Comparison of ENCODE assay signal across 1 cellular context in genomic region chr14:68379510-68380303, GRCh38.
A peak's percentile ranks its signal among the peaks of the same experiment; 100 is the strongest.
TF ChIP-seq lines count a peak whose summit lies in the region.

No MANE protein-coding gene starts in this region.

TF ChIP-seq in GM12878, 131 proteins besides CTCF, POLR2A, EP300 and RAD21 (continued from another document):
- TF ChIP-seq IRF5 (IDR thresholded peaks at IDR 0.05; ENCODE audit: borderline replicate concordance): no peak
- TF ChIP-seq MEF2B (IDR thresholded peaks at IDR 0.05; ENCODE audit: partially characterized antibody, poor library complexity, severe bottlenecking): peak; percentile 55
- no peak for TF ChIP-seq KLF5 (IDR thresholded peaks at IDR 0.05; ENCODE audit: partially characterized antibody)
- 0 out of 2 replicates have a peak, but pooled peaks have one; percentile 5 for TF ChIP-seq BCL11A (IDR thresholded peaks at IDR 0.05; ENCODE audit: low read depth, low read length)
- 0 out of 2 replicates have a peak, but pooled peaks have one; percentile 6 for TF ChIP-seq SPI1 (IDR thresholded peaks at IDR 0.05; ENCODE audit: borderline replicate concordance, insufficient read depth, low read depth, low read length)
- TF ChIP-seq ZBTB33 (IDR thresholded peaks at IDR 0.05): no peak
- no peak for TF ChIP-seq CHD4 (IDR thresholded peaks at IDR 0.05)
- no peak for TF ChIP-seq ATF3 (IDR thresholded peaks at IDR 0.05; ENCODE audit: borderline replicate concordance, extremely low read depth, low read depth, low read length)
- TF ChIP-seq IKZF1 (conservative IDR thresholded peaks at IDR 0.05): no peak; the same call in 1 of the 2 replicates
- no peak for TF ChIP-seq TCF12 (IDR thresholded peaks at IDR 0.05; ENCODE audit: low read depth, low read length)
- no peak for TF ChIP-seq MYC (IDR thresholded peaks at IDR 0.05; ENCODE audit: insufficient read depth, insufficient read length, insufficient replicate concordance, low read length, severe bottlenecking)
- TF ChIP-seq EGR1 (IDR thresholded peaks at IDR 0.05; ENCODE audit: borderline replicate concordance in 1 of 2, low read depth in 2 of 2, low read length in 2 of 2): no peak
- no peak for TF ChIP-seq CEBPB (IDR thresholded peaks at IDR 0.05; ENCODE audit: borderline replicate concordance in 1 of 2, low read depth in 2 of 2, low read length in 2 of 2)
- no peak for TF ChIP-seq E2F8 (IDR thresholded peaks at IDR 0.05; ENCODE audit: low read depth, partially characterized antibody)
- TF ChIP-seq MEF2A (IDR thresholded peaks at IDR 0.05; ENCODE audit: insufficient read depth, low read depth, low read length): no peak
- TF ChIP-seq ATF2 (IDR thresholded peaks at IDR 0.05; ENCODE audit: low read length): no peak
- TF ChIP-seq IKZF2 (IDR thresholded peaks at IDR 0.05): no peak; a peak in 1 of 4 replicates
- TF ChIP-seq CHD2 (IDR thresholded peaks at IDR 0.05; ENCODE audit: borderline replicate concordance, low read depth, low read length): 0 out of 2 replicates have a peak, but pooled peaks have one; percentile 29
- peak; percentile 9 for TF ChIP-seq DPF2 (IDR thresholded peaks at IDR 0.05)
- TF ChIP-seq POU2F2 (IDR thresholded peaks at IDR 0.05; ENCODE audit: borderline replicate concordance, low read depth, low read length): no peak
- TF ChIP-seq RAD51 (IDR thresholded peaks at IDR 0.05): no peak; the same call in 1 of the 2 replicates
- TF ChIP-seq BRCA1 (IDR thresholded peaks at IDR 0.05; ENCODE audit: low read depth, low read length): no peak
- TF ChIP-seq SMARCA5 (IDR thresholded peaks at IDR 0.05): peak; percentile 59; the same call in 1 of the 2 replicates
- no peak for TF ChIP-seq CBX3 (IDR thresholded peaks at IDR 0.05; ENCODE audit: borderline replicate concordance, low read depth)
- TF ChIP-seq SUZ12 (IDR thresholded peaks at IDR 0.05; ENCODE audit: unreplicated experiment): no peak
- TF ChIP-seq ZNF687 (IDR thresholded peaks at IDR 0.05): no peak
- TF ChIP-seq STAT3 (IDR thresholded peaks at IDR 0.05; ENCODE audit: low read depth, low read length): 0 out of 2 replicates have a peak, but pooled peaks have one; percentile 8
- TF ChIP-seq ETV6 (conservative IDR thresholded peaks at IDR 0.05 in 1 of 2, IDR thresholded peaks at IDR 0.05 in 1 of 2; ENCODE audit: borderline replicate concordance in 1 of 2, low read depth in 1 of 2): no peak
- no peak for TF ChIP-seq ZNF207 (IDR thresholded peaks at IDR 0.05; ENCODE audit: borderline replicate concordance)
- TF ChIP-seq USF1 (IDR thresholded peaks at IDR 0.05; ENCODE audit: borderline replicate concordance, extremely low read length, insufficient read depth, low read depth, low read length): no peak
- no peak for TF ChIP-seq PRDM15 (CRISPR knock-in tag; IDR thresholded peaks at IDR 0.05)
- TF ChIP-seq ZBED1 (IDR thresholded peaks at IDR 0.05; ENCODE audit: borderline replicate concordance): no peak
- TF ChIP-seq TAF1 (IDR thresholded peaks at IDR 0.05; ENCODE audit: borderline replicate concordance, low read depth, low read length): no peak
- TF ChIP-seq SMC3 (IDR thresholded peaks at IDR 0.05; ENCODE audit: borderline replicate concordance, low read length): no peak
- no peak for TF ChIP-seq USF2 (IDR thresholded peaks at IDR 0.05; ENCODE audit: borderline replicate concordance, low read depth, low read length)
